ENCODE assay signal across 8 cellular contexts in the genomic region with DNA sequence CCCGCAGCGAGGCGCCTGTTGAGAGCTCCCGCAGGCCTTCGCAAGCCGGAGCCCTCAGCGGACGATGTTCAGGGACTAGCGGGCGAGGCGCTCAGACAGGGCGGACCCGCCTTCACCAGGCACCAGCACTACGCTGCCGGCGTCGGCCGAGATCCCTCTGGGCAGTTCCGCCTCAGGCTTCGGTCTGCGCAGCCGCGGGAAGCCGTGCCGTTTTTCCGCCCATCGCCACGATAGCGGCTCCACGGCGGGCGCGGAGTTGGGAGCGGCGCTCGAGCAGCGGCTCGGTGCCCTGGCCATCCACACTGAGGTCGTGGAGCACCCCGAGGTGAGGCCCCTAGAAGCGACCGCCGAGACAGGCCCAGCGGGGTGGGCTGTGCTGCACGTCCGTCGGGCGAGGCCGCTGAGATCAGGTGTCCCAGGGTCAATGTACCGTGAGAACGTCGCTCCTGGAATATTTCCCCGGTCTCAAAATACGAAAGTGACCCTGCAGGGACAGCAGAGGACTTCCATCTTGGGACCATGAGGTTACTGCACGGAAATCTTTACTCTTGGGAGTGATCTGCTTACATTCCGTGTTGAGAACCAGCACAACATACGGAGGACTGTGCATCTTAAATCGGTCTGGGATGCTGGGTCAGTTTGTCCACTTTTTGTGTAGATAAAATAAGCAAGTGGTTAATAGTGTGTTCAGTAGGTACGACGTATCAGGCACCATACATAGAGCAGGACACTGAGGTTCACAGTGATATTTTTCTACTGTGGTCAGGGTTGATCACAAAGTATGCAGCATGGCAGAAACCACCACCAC. TPM values are rescaled to one million over a fixed set of nuclear protein-coding genes. Genes with fewer than 3 reads are reported as not detected.
DNase-seq lines count a peak whose midpoint lies in the region; ATAC-seq and TF ChIP-seq lines count a peak whose summit lies in the region.

No MANE protein-coding gene starts in this region.

- peaks cover 9% of the 10 kb centered on the region for H3K4me1 Mint-ChIP-seq in activated CD4-positive, alpha-beta T cell treated with anti-CD3 and anti-CD28 coated beads, Interleukin-2, amount 10 ng/mL, durations not matched to agents 24 days and 14 days

- no peaks in the 10 kb centered on the region for H3K27me3 Mint-ChIP-seq in activated CD4-positive, alpha-beta T cell treated with anti-CD3 and anti-CD28 coated beads, Interleukin-2, amount 10 ng/mL, durations not matched to agents 24 days and 14 days

- TF ChIP-seq RAD21 in liver (IDR thresholded peaks at IDR 0.05): no peak

- H3K9me3 Mint-ChIP-seq in activated CD4-positive, alpha-beta T cell treated with anti-CD3 and anti-CD28 coated beads, Interleukin-2, amount 10 ng/mL, durations not matched to agents 24 days and 14 days: no peaks in the 10 kb centered on the region

- WGBS in liver: under 1% methylated on average over 60 of the region's 60 CpGs

- H3K9ac ChIP-seq in liver (ENCODE audit: low read depth in 1 of 2, low read length in 2 of 2): peak overlapping the region; percentile 72 to 95

- H3K4me3 ChIP-seq in AG09309 (ENCODE audit: control insufficient read depth, low read depth, low read length): peak overlapping the region; percentile 80
- peak overlapping the region; percentile 67 to 98 (median 73) for H3K4me3 ChIP-seq in liver (ENCODE audit: low read depth in 1 of 3, low read length in 3 of 3)

- intact Hi-C loops in activated CD4-positive, alpha-beta T cell treated with anti-CD3 and anti-CD28 coated beads, Interleukin-2, amount 10 ng/mL, durations not matched to agents 24 days and 14 days (cut with micrococcal nuclease): loop anchor here (1.0 to 10.0 kb wide), 3 partner anchors 13 to 232 kb away; partner anchors contain the start of genes CFAP36, CLHC1, MTIF2 and RPS27A

- ATAC-seq in GM19023 (IDR thresholded peaks at IDR 0.05; ENCODE audit: unreplicated experiment) (peak; percentile 99), HG03196 (IDR thresholded peaks at IDR 0.05; ENCODE audit: unreplicated experiment) (peak; percentile 94)

- H3K4me3 Mint-ChIP-seq in activated CD4-positive, alpha-beta T cell treated with anti-CD3 and anti-CD28 coated beads, Interleukin-2, amount 10 ng/mL, durations not matched to agents 24 days and 14 days: peak overlapping the region; percentile 92

- H3K36me3 ChIP-seq in liver (ENCODE audit: control insufficient read depth in 4 of 4, insufficient read depth in 3 of 4, low read depth in 1 of 4, low read length in 3 of 4): no peaks in the 10 kb centered on the region

- H3K4me1 ChIP-seq in liver (ENCODE audit: control insufficient read depth in 4 of 4, insufficient read depth in 4 of 4, low read length in 3 of 4): peaks cover 1 to 11% (median 5%) of the 10 kb centered on the region in 4 donors

- peak overlapping the region; percentile 94 for H3K27ac Mint-ChIP-seq in activated CD4-positive, alpha-beta T cell treated with anti-CD3 and anti-CD28 coated beads, Interleukin-2, amount 10 ng/mL, durations not matched to agents 24 days and 14 days

- DNase-seq in AG09309 (ENCODE audit: low read depth): peak; percentile 38
- DNase-seq in NCI-H510A treated with DMSO at 0.1 percent for 48 hours (lab: John Stamatoyannopoulos, UW): peak; percentile 85
- peak; percentile 97 for DNase-seq in activated CD4-positive, alpha-beta T cell treated with anti-CD3 and anti-CD28 coated beads, Interleukin-2, amount 10 ng/mL, durations not matched to agents 24 days and 14 days
- DNase-seq in cortex of kidney (lab: John Stamatoyannopoulos, UW): peak; percentile 32
- peak; percentile 88 for DNase-seq in stimulated activated CD4-positive, alpha-beta T cell treated with anti-CD3 and anti-CD28 coated beads, Interleukin-4, amount 100 ng/mL, for 1 hour

- TF ChIP-seq CTCF in AG09309 (IDR thresholded peaks at IDR 0.05; ENCODE audit: control insufficient read depth, insufficient read depth, low read depth, low read length, missing control alignments) (no peak), liver (IDR thresholded peaks at IDR 0.05; ENCODE audit: low read depth, low read length, missing input control) (no peak)

- H3K27ac ChIP-seq in liver (ENCODE audit: low read depth in 1 of 2, low read length in 2 of 2): peak overlapping the region; percentile 89 to 96

- H3K36me3 Mint-ChIP-seq in activated CD4-positive, alpha-beta T cell treated with anti-CD3 and anti-CD28 coated beads, Interleukin-2, amount 10 ng/mL, durations not matched to agents 24 days and 14 days (ENCODE audit: low read depth): peaks cover 2% of the 10 kb centered on the region

- no peaks in the 10 kb centered on the region for H3K9me3 ChIP-seq in liver (ENCODE audit: control insufficient read depth in 4 of 4, low read length in 3 of 4)

- H3K27me3 ChIP-seq in liver (ENCODE audit: control insufficient read depth in 4 of 4, insufficient read depth in 4 of 4, low read length in 3 of 4): no peaks in the 10 kb centered on the region

TF ChIP-seq in liver, 16 proteins besides CTCF, POLR2A, EP300 and RAD21:
- TF ChIP-seq SP1 (IDR thresholded peaks at IDR 0.05): peak; percentile 31
- TF ChIP-seq FOXA1 (IDR thresholded peaks at IDR 0.05): no peak
- TF ChIP-seq JUND (IDR thresholded peaks at IDR 0.05): no peak
- TF ChIP-seq HNF4G (IDR thresholded peaks at IDR 0.05): no peak
- peak in 1 of 2 donors; percentile 77 for TF ChIP-seq GABPA (IDR thresholded peaks at IDR 0.05 in 1 of 2, conservative IDR thresholded peaks at IDR 0.05 in 1 of 2)
- TF ChIP-seq REST (IDR thresholded peaks at IDR 0.05): peak; percentile 80
- TF ChIP-seq TAF1 (conservative IDR thresholded peaks at IDR 0.05): peak; percentile 86
- TF ChIP-seq YY1 (IDR thresholded peaks at IDR 0.05): peak; percentile 92
- peak; percentile 69 for TF ChIP-seq RXRA (IDR thresholded peaks at IDR 0.05)
- TF ChIP-seq NR2F2 (IDR thresholded peaks at IDR 0.05): no peak
- TF ChIP-seq HNF4A (conservative IDR thresholded peaks at IDR 0.05): peak; percentile 21 to 48
- peak; percentile 41 for TF ChIP-seq MAX (IDR thresholded peaks at IDR 0.05)
- TF ChIP-seq EGR1 (IDR thresholded peaks at IDR 0.05; ENCODE audit: low read depth in 2 of 2): no peak
- no peak for TF ChIP-seq FOXA2 (IDR thresholded peaks at IDR 0.05)
- TF ChIP-seq ZBTB33 (IDR thresholded peaks at IDR 0.05): peak; percentile 19
- TF ChIP-seq ATF3 (IDR thresholded peaks at IDR 0.05): no peak
TF ChIP-seq in liver: peak in this region for 9.

RNA-seq across cellular contexts. Expression of gene MTIF2, which starts 13.3 kb away (rescaled TPM):
- total RNA-seq in activated CD4-positive, alpha-beta T cell treated with anti-CD3 and anti-CD28 coated beads, Interleukin-2, amount 10 ng/mL, durations not matched to agents 24 days and 14 days: 45.7 and 47.1 TPM in 2 replicates
- 10 to 100 TPM; 15.4 to 29.7 TPM for total RNA-seq in liver
- polyA plus RNA-seq in liver: 10 to 100 TPM; 17.1 to 19.3 TPM

RNA-seq across cellular contexts. Expression of gene RPS27A, which starts 49.8 kb away (rescaled TPM):
- total RNA-seq in activated CD4-positive, alpha-beta T cell treated with anti-CD3 and anti-CD28 coated beads, Interleukin-2, amount 10 ng/mL, durations not matched to agents 24 days and 14 days: 1,064 and 1,070 TPM in 2 replicates
- total RNA-seq in liver: 100 to 1,000 TPM; 225 to 555 TPM
- polyA plus RNA-seq in liver: 100 to 1,000 TPM; 424 to 655 TPM

RNA-seq across cellular contexts. Expression of gene CLHC1, which starts 50.2 kb away (rescaled TPM):
- 7.3 and 10.1 TPM in 2 replicates for total RNA-seq in activated CD4-positive, alpha-beta T cell treated with anti-CD3 and anti-CD28 coated beads, Interleukin-2, amount 10 ng/mL, durations not matched to agents 24 days and 14 days
- total RNA-seq in liver: 1 to 10 TPM; 3.8 to 4.9 TPM
- 1 to 10 TPM in 1 of 2 donors, under 1 TPM in 1; 0.45 to 1.3 TPM for polyA plus RNA-seq in liver

Comparison
In these comparisons a context has a peak if more than half of its experiments do, and no peak if none do; other contexts are left out.
1. Peak in every context shown above with its lines: DNase-seq, ATAC-seq, H3K4me3 ChIP-seq and H3K27ac ChIP-seq.
2. DNase-seq: peak in every context shown above with its lines; median percentile 97 in activated CD4-positive, alpha-beta T cell treated with anti-CD3 and anti-CD28 coated beads, Interleukin-2, amount 10 ng/mL, durations not matched to agents 24 days and 14 days; 88 in stimulated activated CD4-positive, alpha-beta T cell treated with anti-CD3 and anti-CD28 coated beads, Interleukin-4, amount 100 ng/mL, for 1 hour; 85 in NCI-H510A treated with DMSO at 0.1 percent for 48 hours; 38 in AG09309; 32 in cortex of kidney.